8 cellular contexts compared by ENCODE assay signal in the genomic region with DNA sequence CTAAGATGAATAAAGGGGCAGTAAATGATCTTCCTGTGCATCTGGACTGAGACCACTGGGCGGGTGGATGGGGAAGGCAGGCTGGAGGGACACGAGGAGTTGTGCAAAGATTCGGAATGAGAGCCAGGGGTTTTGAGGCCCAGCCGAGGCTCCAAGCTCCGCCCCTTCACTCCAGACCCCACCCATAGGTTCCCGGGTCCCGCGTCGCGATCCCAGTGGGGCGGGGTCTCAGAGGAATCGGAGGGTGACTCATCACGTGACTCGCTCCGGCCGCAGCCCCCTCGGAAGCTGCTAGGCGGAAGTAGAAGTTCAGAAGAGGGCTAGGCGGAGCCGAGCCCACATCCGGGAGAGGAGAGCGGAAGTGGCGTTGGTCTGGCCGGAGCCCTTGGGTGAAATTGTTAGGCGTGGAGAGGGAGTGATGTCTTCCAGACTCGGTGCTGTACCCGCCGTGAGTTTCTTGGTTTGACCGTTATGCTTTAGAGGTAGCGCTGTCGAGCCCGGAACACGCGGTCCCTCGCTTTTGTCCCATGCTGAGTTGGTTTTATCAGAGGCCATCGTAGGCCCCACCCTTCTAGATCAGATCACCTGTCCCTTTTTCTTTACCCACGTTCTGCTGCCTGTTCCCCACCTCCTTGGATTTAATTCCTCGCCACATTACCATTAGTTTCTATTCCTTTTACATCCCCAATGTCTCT. TPM values are rescaled to one million over a fixed set of nuclear protein-coding genes. Genes with fewer than 3 reads are reported as not detected.
DNase-seq lines count a peak whose midpoint lies in the region; ATAC-seq, FAIRE-seq and TF ChIP-seq lines count a peak whose summit lies in the region.

ZNF512 (plus strand) TSS at position 348 of the 695 bp plus-strand sequence; CDS start at position 419, 71 bp downstream.

- TF ChIP-seq CTCF in dorsolateral prefrontal cortex (IDR thresholded peaks at IDR 0.05 in 54 of 56, conservative IDR thresholded peaks at IDR 0.05 in 2 of 56; ENCODE audit: low read depth in 1 of 56, partially characterized antibody in 56 of 56) = peak in 14 of 56 donors; percentile 7 to 37 (median 16)
- TF ChIP-seq CTCF in HepG2 (CRISPR knock-in tag; IDR thresholded peaks at IDR 0.05) = peak; percentile 25; the same call in 1 of the 2 replicates

- POLR2A ChIA-PET in HepG2 (lab: Yijun Ruan, JAX) = interaction anchor here (0.6 to 2.3 kb wide), 28 partner anchors 9 to 1339 kb away, joined by 3 to 25 read pairs (median 4); partner anchors contain the start of genes CCDC121, FNDC4, GPN1 and GTF3C2

- peaks cover 49% of the 10 kb centered on the region for H3K79me2 ChIP-seq in HepG2 (ENCODE audit: insufficient read depth, low read length)

- intact Hi-C loops in dorsolateral prefrontal cortex (cut with DNase I) = loop anchor here in 1 of 2 donors (5.0 kb wide), 1 partner anchor 91 kb away; no protein-coding TSS in a partner anchor
- intact Hi-C loops in HepG2 (cut with micrococcal nuclease; ENCODE audit: unreplicated experiment) = loop anchor here (5.0 kb wide), 1 partner anchor 86 kb away; the partner anchor contains the start of genes FNDC4 and GCKR

- FAIRE-seq in HepG2 (lab: Jason Lieb, UNC) = peak; percentile 73

- peak within 1 kb of the TSS in 51 of 59 donors; percentile 14 to 83 (median 65) for H3K27ac ChIP-seq in dorsolateral prefrontal cortex
- H3K27ac ChIP-seq in HepG2 (ENCODE audit: extremely low read length, insufficient read depth, low read length) = peak within 1 kb of the TSS; percentile 57

- CTCF ChIA-PET in HepG2 (lab: Yijun Ruan, JAX; ENCODE audit: low intra/inter-chr PET ratio, low total read pairs) = interaction anchor here (1.1 kb wide), 1 partner anchor 212 kb away, joined by 3 read pairs; the partner anchor contains the start of genes EIF2B4 and SNX17

- H3K27me3 ChIP-seq in dorsolateral prefrontal cortex (no peaks in the 10 kb centered on the region), HepG2 (ENCODE audit: control insufficient read depth in 1 of 2, insufficient read depth in 2 of 2, low read length in 2 of 2) (no peaks in the 10 kb centered on the region; a peak in 1 of 5 replicates)

- TF ChIP-seq EP300 in HepG2 (IDR thresholded peaks at IDR 0.05; ENCODE audit: low read depth in 2 of 2, low read length in 2 of 2) (no peak; a peak in 1 of 4 replicates), HepG2 (CRISPR knock-in tag; IDR thresholded peaks at IDR 0.05; ENCODE audit: borderline replicate concordance) (no peak)

- peak within 1 kb of the TSS; percentile 94 for H3K4me2 ChIP-seq in HepG2 (ENCODE audit: low read depth, low read length)

- H3K4me3 ChIP-seq in dorsolateral prefrontal cortex (peak within 1 kb of the TSS; percentile 50 to 94 (median 77)), HepG2 (replicated peaks in 1 of 3; ENCODE audit: insufficient read depth in 1 of 3, low read depth in 2 of 3, low read length in 3 of 3) (peak within 1 kb of the TSS; percentile 69 to 97 (median 87))

- no peaks in the 10 kb centered on the region for H3K9me3 ChIP-seq in HepG2 (ENCODE audit: low read length)

- peak; percentile 87 to 88 for TF ChIP-seq POLR2A in HepG2 (IDR thresholded peaks at IDR 0.05; ENCODE audit: insufficient read depth in 1 of 2, low read depth in 2 of 2, low read length in 2 of 2)

- 2% methylated on average over 36 of the region's 38 CpGs for WGBS in HepG2 (ENCODE audit: low lambda C conversion rate)

- peaks cover 50% of the 10 kb centered on the region for H3K4me1 ChIP-seq in HepG2 (ENCODE audit: insufficient read depth, low read length)

- H4K20me1 ChIP-seq in HepG2 (ENCODE audit: insufficient read depth, low read length) = peaks cover 18% of the 10 kb centered on the region

- DNase-seq in C1 segment of cervical spinal cord (lab: John Stamatoyannopoulos, UW) (peak in 13 of 14 donors; percentile 43 to 88 (median 75)), NCI-H526 (lab: John Stamatoyannopoulos, UW) (peak; percentile 87 to 97), dorsolateral prefrontal cortex (peak; percentile 71 to 91 (median 84)), HepG2 (ENCODE audit: low spot score) (peak; percentile 96)
- peak; percentile 64 for DNase-seq in activated CD4-positive, alpha-beta T cell treated with anti-CD3 and anti-CD28 coated beads, Interleukin-2, amount 50 U/mL, for 1 hour
- DNase-seq in stimulated activated CD4-positive, alpha-beta T cell treated with anti-CD3 and anti-CD28 coated beads, Interleukin-2, amount 100 ng/mL, for 48 hours = peak; percentile 73 to 74

- H3K9ac ChIP-seq in HepG2 (ENCODE audit: insufficient read depth, low read depth, low read length) = peak within 1 kb of the TSS; percentile 88

- ATAC-seq in GM19324 (IDR thresholded peaks at IDR 0.05; ENCODE audit: low FRiP score, unreplicated experiment) = peak; percentile 85
- peak; percentile 88 for ATAC-seq in HG03460 (IDR thresholded peaks at IDR 0.05; ENCODE audit: unreplicated experiment)
- peak; percentile 98 for ATAC-seq in HepG2

- in situ Hi-C loops in HepG2 (cut with HindIII; ENCODE audit: extremely low pct_ligation_motif_present, low pct_unique_long_range_greater_than_20kb) = no loop called here

- H2AFZ ChIP-seq in HepG2 (ENCODE audit: low read length) = peak within 1 kb of the TSS; percentile 79

- TF ChIP-seq RAD21 in HepG2 (CRISPR knock-in tag; IDR thresholded peaks at IDR 0.05) = 0 out of 2 replicates have a peak, but pooled peaks have one; percentile 41

- no TSS peak for BruUV-seq in HepG2 (replicated peaks; lab: Mats Ljungman, UMichigan)

- H3K36me3 ChIP-seq in HepG2 (replicated peaks in 1 of 2; ENCODE audit: control insufficient read depth in 1 of 2, insufficient read depth in 2 of 2, low read length in 2 of 2) = no peaks in the 10 kb centered on the region; a peak in 1 of 5 replicates

TF ChIP-seq in HepG2, 621 proteins besides CTCF, POLR2A, EP300 and RAD21 (continues in another document):
- TF ChIP-seq GLI4 (CRISPR knock-in tag; IDR thresholded peaks at IDR 0.05; ENCODE audit: borderline replicate concordance) (peak; percentile 42; the same call in 1 of the 2 replicates), ZNF720 (CRISPR knock-in tag; IDR thresholded peaks at IDR 0.05) (no peak), ZEB1 (IDR thresholded peaks at IDR 0.05; ENCODE audit: insufficient replicate concordance, low read depth) (no peak), ASH2L (IDR thresholded peaks at IDR 0.05; ENCODE audit: insufficient read length, low read depth, low read length) (peak; percentile 84), ZNF468 (CRISPR knock-in tag; IDR thresholded peaks at IDR 0.05) (no peak)
- TF ChIP-seq, protein P1, sequence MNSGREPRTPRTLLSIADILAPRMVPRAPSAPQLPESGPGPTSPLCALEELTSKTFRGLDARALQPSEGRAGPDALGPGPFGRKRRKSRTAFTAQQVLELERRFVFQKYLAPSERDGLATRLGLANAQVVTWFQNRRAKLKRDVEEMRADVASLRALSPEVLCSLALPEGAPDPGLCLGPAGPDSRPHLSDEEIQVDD (CRISPR knock-in tag; IDR thresholded peaks at IDR 0.05; ENCODE audit: borderline replicate concordance) = 0 out of 2 replicates have a peak, but pooled peaks have one; percentile 46

RNA-seq across cellular contexts. Expression of gene ZNF512, which starts in this region (rescaled TPM):
- 10 to 100 TPM; 30.4 to 63.1 (median 44.4) TPM for total RNA-seq in dorsolateral prefrontal cortex
- 31.0 and 38.1 TPM in 2 replicates for total RNA-seq in HepG2 (2016; rRNA removed; fragmentation: Illumina TruSeq; extraction: Trizol)
- 16.0 and 19.8 TPM in 2 replicates for total RNA-seq in HepG2 (2016; cell fraction: cytosol; rRNA removed; fragmentation: Illumina TruSeq; extraction: Trizol; ENCODE audit: low read depth)
- 26.9 and 42.0 TPM in 2 replicates for total RNA-seq in HepG2 (2016; cell fraction: insoluble cytoplasmic fraction; rRNA removed; fragmentation: Illumina TruSeq; extraction: Trizol)
- 21.0 and 25.6 TPM in 2 replicates for total RNA-seq in HepG2 (2016; cell fraction: membrane; rRNA removed; fragmentation: Illumina TruSeq; extraction: Trizol)
- total RNA-seq in HepG2 (2016; cell fraction: nucleus; rRNA removed; fragmentation: Illumina TruSeq; extraction: Trizol) = 41.8 and 49.3 TPM in 2 replicates
- polyA plus RNA-seq in HepG2 (2011; rRNA removed) = 27.9 and 29.8 TPM in 2 replicates
- 13.4 and 17.0 TPM in 2 replicates for polyA plus RNA-seq in HepG2 (2011; cell fraction: cytosol; rRNA removed)
- 81.1 and 98.2 TPM in 2 replicates for polyA plus RNA-seq in HepG2 (2011; cell fraction: nucleus; rRNA removed)
- polyA plus RNA-seq in HepG2 (2012) = 22.2 and 36.6 TPM in 2 replicates
- 3.3 and 4.9 TPM in 2 replicates for polyA plus RNA-seq in HepG2 (2016; cell fraction: cytosol; fragmentation: Illumina TruSeq; extraction: Trizol; ENCODE audit: low read depth)
- polyA plus RNA-seq in HepG2 (2016; cell fraction: insoluble cytoplasmic fraction; fragmentation: Illumina TruSeq; extraction: Trizol; ENCODE audit: low read depth) = 33.7 and 36.8 TPM in 2 replicates
- polyA plus RNA-seq in HepG2 (2016; cell fraction: membrane; fragmentation: Illumina TruSeq; extraction: Trizol; ENCODE audit: low read depth) = 10.9 TPM in 2 replicates
- 65.8 and 79.5 TPM in 2 replicates for polyA plus RNA-seq in HepG2 (2016; cell fraction: nucleus; fragmentation: Illumina TruSeq; extraction: Trizol; ENCODE audit: insufficient read depth, low read depth)
- polyA minus RNA-seq in HepG2 (2011; rRNA and poly(A)+ RNA removed; ENCODE audit: low replicate concordance) = 19.0 and 22.7 TPM in 2 replicates
- 9.5 and 10.0 TPM in 2 replicates for polyA minus RNA-seq in HepG2 (2011; cell fraction: cytosol; rRNA and poly(A)+ RNA removed)
- polyA minus RNA-seq in HepG2 (2011; cell fraction: nucleus; rRNA and poly(A)+ RNA removed) = 57.8 and 73.6 TPM in 2 replicates

Comparison
In these comparisons a context has a peak if more than half of its experiments do, and no peak if none do; other contexts are left out.
1. Peak in every context shown above with its lines: DNase-seq, ATAC-seq, H3K4me3 ChIP-seq and H3K27ac ChIP-seq.